In the genomic region with DNA sequence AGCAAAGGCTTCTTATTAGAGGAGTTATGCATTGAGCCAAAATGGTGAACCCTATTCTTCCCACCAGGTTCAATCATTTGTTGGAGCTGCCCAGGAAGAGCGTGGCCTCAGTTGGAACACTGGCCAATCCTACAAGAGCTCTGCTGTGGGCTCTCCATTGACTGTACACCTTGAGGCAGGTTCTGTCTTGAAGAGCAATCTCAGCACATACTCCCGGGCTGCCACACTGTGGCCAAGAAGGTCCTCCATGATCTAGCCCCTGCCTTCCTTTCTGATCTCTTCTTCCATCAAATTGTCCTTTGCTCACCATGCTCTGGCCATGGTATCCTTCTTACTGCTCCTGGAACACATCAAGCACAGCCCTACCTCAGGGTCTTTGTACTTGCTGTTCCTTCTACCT, we compare ENCODE assay signal across 22 cellular contexts.
"Had no signal": no experiment of that assay in that cellular context is flagged by ENCODE, and none has a peak within 500 bp of the region (broad histone marks: within the 10 kb centered on the region; RNA-seq: fewer than 3 reads in every experiment).

No MANE protein-coding gene starts in this region.

- H3K4me3 Mint-ChIP-seq: natural killer cell had no signal

- DNase-seq: cortex of kidney; foreskin fibroblast; heart left ventricle; kidney; mesendoderm; midbrain; natural killer cell; pancreas; right lobe of liver; small intestine; stimulated activated CD4-positive, alpha-beta T cell treated with anti-CD3 and anti-CD28 coated beads, Interleukin-15, amount 100 ng/mL, for 24 hours; stimulated activated CD4-positive, alpha-beta T cell treated with anti-CD3 and anti-CD28 coated beads, Interleukin-4, amount 100 ng/mL, for 1 hour; stimulated activated CD8-positive, alpha-beta memory T cell treated with anti-CD3 and anti-CD28 coated beads, Interleukin-4, amount 100 ng/mL, for 48 hours; stimulated activated naive CD4-positive, alpha-beta T cell treated with Interleukin-2 at 50 U/mL for 16 hours; stomach; thyroid gland; trophoblast cell had no signal

- H3K27me3 ChIP-seq: heart left ventricle, pancreas, right lobe of liver, thyroid gland, vagina had no signal

- H3K79me2 ChIP-seq: hepatocyte had no signal

- H3K36me3 ChIP-seq: gastroesophageal sphincter, heart left ventricle, pancreas, right lobe of liver, stomach, thyroid gland, vagina had no signal

- H3K9me3 Mint-ChIP-seq: natural killer cell had no signal

- ATAC-seq: esophagus mucosa, gastroesophageal sphincter, heart left ventricle, natural killer cell had no signal

- H2AFZ ChIP-seq: hepatocyte had no signal

- H3K9me3 ChIP-seq: gastroesophageal sphincter, heart left ventricle, pancreas, right lobe of liver, stomach, thyroid gland, vagina had no signal

- H3K4me3 ChIP-seq: gastroesophageal sphincter, heart left ventricle, hepatocyte, pancreas, right lobe of liver, stomach, thyroid gland, vagina had no signal

- H3K27ac ChIP-seq: epithelial cell of prostate, gastroesophageal sphincter, heart left ventricle, hepatocyte, right lobe of liver, stomach, vagina had no signal

- H3K4me1 ChIP-seq: stomach, vagina had no signal

- FAIRE-seq: kidney, pancreas, small intestine had no signal

- H3K4me2 ChIP-seq: hepatocyte had no signal

- H3K36me3 Mint-ChIP-seq: natural killer cell had no signal

- H3K27ac Mint-ChIP-seq: natural killer cell had no signal
